In genomic region chr17:32141690-32142037, GRCh38 we compare ENCODE assay signal across 8 cellular contexts. TPM values are rescaled to one million over a fixed set of nuclear protein-coding genes. Genes with fewer than 3 reads are reported as not detected.
DNase-seq lines count a peak whose midpoint lies in the region; ATAC-seq, FAIRE-seq and TF ChIP-seq lines count a peak whose summit lies in the region.

No MANE protein-coding gene starts in this region.

- peak overlapping the region; percentile 86 for H3K4me2 ChIP-seq in K562 (ENCODE audit: insufficient read depth, low read length)

- H3K36me3 ChIP-seq in K562 (ENCODE audit: control insufficient read depth, insufficient read depth, low read length) (peaks cover 10% of the 10 kb centered on the region; the same call in 2 of the 3 replicates), liver (ENCODE audit: control insufficient read depth in 4 of 4, insufficient read depth in 3 of 4, low read depth in 1 of 4, low read length in 3 of 4) (no peaks in the 10 kb centered on the region), tibial nerve (no peaks in the 10 kb centered on the region)

- intact Hi-C loops in activated CD4-positive, alpha-beta T cell treated with anti-CD3 and anti-CD28 coated beads, Interleukin-2, amount 10 ng/mL, durations not matched to agents 24 days and 14 days (cut with micrococcal nuclease): loop anchor here (2.0 to 10.0 kb wide), 2 partner anchors 133 to 733 kb away; partner anchors contain the start of gene MYO1D
- intact Hi-C loops in K562 (cut with micrococcal nuclease): loop anchor here (5.0 kb wide), 1 partner anchor 41 kb away; no protein-coding TSS in a partner anchor

- CTCF ChIA-PET in K562 (lab: Yijun Ruan, JAX; ENCODE audit: low intra/inter-chr PET ratio): no interaction called here

- H3K4me1 ChIP-seq in K562 (replicated peaks in 1 of 2; ENCODE audit: control insufficient read depth in 2 of 2, insufficient read depth in 2 of 2, low read length in 2 of 2) (peaks cover 9 to 11% of the 10 kb centered on the region in 2 experiments; a peak in 4 of 5 replicates), liver (ENCODE audit: control insufficient read depth in 4 of 4, insufficient read depth in 4 of 4, low read length in 3 of 4) (peaks cover 4 to 34% (median 23%) of the 10 kb centered on the region in 4 donors), tibial nerve (peaks cover 0 to 44% (median 16%) of the 10 kb centered on the region in 4 donors)

- TF ChIP-seq POLR2A in K562 (conservative IDR thresholded peaks at IDR 0.05) (no peak), tibial nerve (IDR thresholded peaks at IDR 0.05) (no peak)

- POLR2A ChIA-PET in K562 (lab: Yijun Ruan, JAX): interaction anchor here (0.8 to 2.3 kb wide), 6 partner anchors 10 to 21 kb away, joined by 3 to 10 read pairs (median 4); no protein-coding TSS in a partner anchor

- peaks cover 48% of the 10 kb centered on the region for H3K79me2 ChIP-seq in K562 (ENCODE audit: control insufficient read depth, insufficient read depth, low read length)

- TF ChIP-seq CTCF in K562 (IDR thresholded peaks at IDR 0.05 in 2 of 3, conservative IDR thresholded peaks at IDR 0.05 in 1 of 3; ENCODE audit: insufficient read depth in 2 of 3, low read depth in 1 of 3, low read length in 3 of 3) (no peak), liver (IDR thresholded peaks at IDR 0.05; ENCODE audit: low read depth, low read length, missing input control) (no peak), tibial nerve (IDR thresholded peaks at IDR 0.05) (no peak)

- peak overlapping the region; percentile 84 for H3K4me3 Mint-ChIP-seq in activated CD4-positive, alpha-beta T cell treated with anti-CD3 and anti-CD28 coated beads, Interleukin-2, amount 10 ng/mL, durations not matched to agents 24 days and 14 days

- no peak for ATAC-seq in K562

- peak overlapping the region; percentile 80 for H3K27ac Mint-ChIP-seq in activated CD4-positive, alpha-beta T cell treated with anti-CD3 and anti-CD28 coated beads, Interleukin-2, amount 10 ng/mL, durations not matched to agents 24 days and 14 days

- no peak for TF ChIP-seq EP300 in K562 (IDR thresholded peaks at IDR 0.05; ENCODE audit: low read length)
- TF ChIP-seq EP300 in tibial nerve (IDR thresholded peaks at IDR 0.05): peak in 1 of 2 donors; percentile 6

- FAIRE-seq in K562 (lab: Jason Lieb, UNC): no peak

- H3K9me3 Mint-ChIP-seq in activated CD4-positive, alpha-beta T cell treated with anti-CD3 and anti-CD28 coated beads, Interleukin-2, amount 10 ng/mL, durations not matched to agents 24 days and 14 days: no peaks in the 10 kb centered on the region

- no peak for TF ChIP-seq RAD21 in K562 (CRISPR knock-in tag; conservative IDR thresholded peaks at IDR 0.05 in 1 of 2, IDR thresholded peaks at IDR 0.05 in 1 of 2)
- no peak for TF ChIP-seq RAD21 in liver (IDR thresholded peaks at IDR 0.05)

- H2AFZ ChIP-seq in K562 (ENCODE audit: low read depth, low read length): peak overlapping the region; percentile 99

- H3K36me3 Mint-ChIP-seq in activated CD4-positive, alpha-beta T cell treated with anti-CD3 and anti-CD28 coated beads, Interleukin-2, amount 10 ng/mL, durations not matched to agents 24 days and 14 days (ENCODE audit: low read depth): peaks cover 5% of the 10 kb centered on the region

- no peaks in the 10 kb centered on the region for H3K9me3 ChIP-seq in K562 (replicated peaks; ENCODE audit: control insufficient read depth, insufficient read depth, low read depth, low read length)
- no peaks in the 10 kb centered on the region for H3K9me3 ChIP-seq in liver (ENCODE audit: control insufficient read depth in 4 of 4, low read length in 3 of 4)
- no peaks in the 10 kb centered on the region for H3K9me3 ChIP-seq in tibial nerve

- H3K4me3 ChIP-seq in K562: peak overlapping the region; percentile 86
- H3K4me3 ChIP-seq in liver (ENCODE audit: low read depth in 1 of 3, low read length in 3 of 3): peak overlapping the region; percentile 49 to 95 (median 75)
- H3K4me3 ChIP-seq in tibial nerve: peak overlapping the region; percentile 49 to 82 (median 78)

- H3K9me1 ChIP-seq in K562 (ENCODE audit: control insufficient read depth, insufficient read depth, low read length): no peaks in the 10 kb centered on the region

- peaks cover 29% of the 10 kb centered on the region for H3K4me1 Mint-ChIP-seq in activated CD4-positive, alpha-beta T cell treated with anti-CD3 and anti-CD28 coated beads, Interleukin-2, amount 10 ng/mL, durations not matched to agents 24 days and 14 days

- H3K27me3 Mint-ChIP-seq in activated CD4-positive, alpha-beta T cell treated with anti-CD3 and anti-CD28 coated beads, Interleukin-2, amount 10 ng/mL, durations not matched to agents 24 days and 14 days: no peaks in the 10 kb centered on the region

- in situ Hi-C loops in K562 (cut with MboI): no loop called here

- H3K27me3 ChIP-seq in K562 (ENCODE audit: control insufficient read depth in 2 of 2, insufficient read depth in 2 of 2, low read length in 2 of 2) (no peaks in the 10 kb centered on the region), liver (ENCODE audit: control insufficient read depth in 4 of 4, insufficient read depth in 4 of 4, low read length in 3 of 4) (no peaks in the 10 kb centered on the region), tibial nerve (no peaks in the 10 kb centered on the region)

- WGBS in K562 (ENCODE audit: insufficient coverage, low coverage, missing lambda C conversion rate): 5% methylated on average over 12 of the region's 12 CpGs
- WGBS in liver: 18% methylated on average over 12 of the region's 12 CpGs
- 13 to 14% methylated on average over 12 of the region's 12 CpGs for WGBS in tibial nerve, 2 donors

- H4K20me1 ChIP-seq in K562 (replicated peaks; ENCODE audit: control insufficient read depth, insufficient read depth, low read length): no peaks in the 10 kb centered on the region

- no peak for DNase-seq in activated CD4-positive, alpha-beta T cell treated with anti-CD3 and anti-CD28 coated beads, Interleukin-2, amount 10 ng/mL, durations not matched to agents 24 days and 14 days
- DNase-seq in activated CD4-positive, alpha-beta T cell treated with anti-CD3 and anti-CD28 coated beads for 4 hours: no peak
- no peak for DNase-seq in K562 (ENCODE audit: extremely low read depth in 1 of 4, low spot score in 3 of 4)
- DNase-seq in tibial nerve (ENCODE audit: low spot score in 2 of 2): no peak
- DNase-seq in NCI-H524 (lab: John Stamatoyannopoulos, UW): no peak
- no peak for DNase-seq in HCEC 1CT
- no peak for DNase-seq in kidney glomerular epithelial cell (lab: John Stamatoyannopoulos, UW)

- no TSS peak for BruUV-seq in K562 (replicated peaks; lab: Mats Ljungman, UMichigan)

- H3K27ac ChIP-seq in K562 (ENCODE audit: extremely low read depth, low read depth, low read length) (peak overlapping the region; percentile 90), liver (ENCODE audit: low read depth in 1 of 2, low read length in 2 of 2) (peak overlapping the region; percentile 75 to 93), tibial nerve (peak overlapping the region; percentile 55 to 96 (median 89))

- H3K9ac ChIP-seq in K562 (ENCODE audit: insufficient read depth in 1 of 2, low read depth in 2 of 2, low read length in 2 of 2) (peak overlapping the region; percentile 84 to 87), liver (ENCODE audit: low read depth in 1 of 2, low read length in 2 of 2) (peak overlapping the region; percentile 76 to 92)

TF ChIP-seq in liver, 16 proteins besides CTCF, POLR2A, EP300 and RAD21:
- TF ChIP-seq TAF1 (conservative IDR thresholded peaks at IDR 0.05) (no peak), GABPA (IDR thresholded peaks at IDR 0.05 in 1 of 2, conservative IDR thresholded peaks at IDR 0.05 in 1 of 2) (no peak), MAX (IDR thresholded peaks at IDR 0.05) (no peak), ATF3 (IDR thresholded peaks at IDR 0.05) (no peak), JUND (IDR thresholded peaks at IDR 0.05) (no peak)

RNA-seq across cellular contexts. Expression of gene RHOT1, which starts 0.6 kb away (rescaled TPM):
- 26.7 and 27.8 TPM in 2 replicates for total RNA-seq in activated CD4-positive, alpha-beta T cell treated with anti-CD3 and anti-CD28 coated beads, Interleukin-2, amount 10 ng/mL, durations not matched to agents 24 days and 14 days
- 23.7 and 108 TPM in 2 replicates for total RNA-seq in K562 (2011; cell fraction: chromatin; rRNA removed; ENCODE audit: low replicate concordance)
- 13.2 and 19.5 TPM in 2 replicates for total RNA-seq in K562 (2011; cell fraction: nucleolus; rRNA removed)
- 39.4 and 61.3 TPM in 2 replicates for total RNA-seq in K562 (2011; cell fraction: nucleoplasm; rRNA removed)
- total RNA-seq in K562 (2014; rRNA removed): 25.1 and 33.3 TPM in 2 replicates
- total RNA-seq in K562 (2014; rRNA removed; fragmentation: Illumina TruSeq; extraction: Trizol): 52.9 and 55.3 TPM in 2 replicates
- total RNA-seq in K562 (2015; rRNA removed; fragmentation: Illumina TruSeq; extraction: Trizol): 39.9 and 50.5 TPM in 2 replicates
- total RNA-seq in K562 (2021): 30.8 and 33.9 TPM in 2 replicates
- polyA plus RNA-seq in K562 (2011; rRNA removed): 67.5 and 101 TPM in 2 replicates
- 29.2 and 43.3 TPM in 2 replicates for polyA plus RNA-seq in K562 (2011; cell fraction: cytosol; rRNA removed)
- polyA plus RNA-seq in K562 (2011; cell fraction: nucleus; rRNA removed): 22.7 and 29.3 TPM in 2 replicates
- 28.2 and 47.4 TPM in 2 replicates for polyA plus RNA-seq in K562 (2012)
- 47.5 and 72.5 TPM in 2 replicates for polyA plus RNA-seq in K562 (2014; fragmentation: Illumina TruSeq; extraction: Trizol)
- polyA plus RNA-seq in K562 (2014; fragmentation: Nextera tagmentation; extraction: Ambion mirVana): 10 to 100 TPM; 23.0 to 30.5 TPM
- 32.2 and 41.2 TPM in 2 replicates for polyA plus RNA-seq in K562 (2014; rRNA removed)
- 85.8 and 104 TPM in 2 replicates for polyA minus RNA-seq in K562 (2011; rRNA and poly(A)+ RNA removed)
- 20.7 and 44.3 TPM in 2 replicates for polyA minus RNA-seq in K562 (2011; cell fraction: cytosol; rRNA and poly(A)+ RNA removed)
- 29.1 and 38.3 TPM in 2 replicates for polyA minus RNA-seq in K562 (2011; cell fraction: nucleus; rRNA and poly(A)+ RNA removed)
- total RNA-seq in liver: 10 to 100 TPM; 20.2 to 43.4 TPM
- 10 to 100 TPM in 1 of 2 donors, 1 to 10 TPM in 1; 8.1 to 14.0 TPM for polyA plus RNA-seq in liver
- total RNA-seq in tibial nerve: 10 to 100 TPM; 40.2 to 78.0 (median 54.8) TPM
